ENCODE assay signal across 8 cellular contexts in genomic region chr12:130041983-130042812, GRCh38.
DNase-seq lines count a peak whose midpoint lies in the region; FAIRE-seq and TF ChIP-seq lines count a peak whose summit lies in the region.

No MANE protein-coding gene starts in this region.

- no peak overlapping the region for H3K4me2 ChIP-seq in keratinocyte (ENCODE audit: control insufficient read depth, extremely low read depth, insufficient read depth, low read depth, low read length)

- H3K27ac ChIP-seq in keratinocyte (ENCODE audit: control insufficient read depth, insufficient read depth, low read length): no peak overlapping the region
- H3K27ac ChIP-seq in effector memory CD4-positive, alpha-beta T cell (ENCODE audit: insufficient read depth, low read length, poor library complexity, severe bottlenecking): no peak overlapping the region

- no peaks in the 10 kb centered on the region for H3K4me1 ChIP-seq in keratinocyte (ENCODE audit: control insufficient read depth, extremely low read depth, insufficient read depth, low read length)
- no peaks in the 10 kb centered on the region for H3K4me1 ChIP-seq in effector memory CD4-positive, alpha-beta T cell (ENCODE audit: control insufficient read depth, insufficient read depth, low read length, poor library complexity, severe bottlenecking)

- dilution Hi-C loops in keratinocyte (cut with MboI; ENCODE audit: extremely low pct_ligation_motif_present, low sequenced_read_pairs): loop anchor here (25.0 kb wide), 1 partner anchor 295 kb away; the partner anchor contains the start of gene PIWIL1

- FAIRE-seq in D721Med (lab: Jason Lieb, UNC) (no peak), keratinocyte (lab: Jason Lieb, UNC) (no peak)

- peak; percentile 40 for TF ChIP-seq CTCF in D721Med (IDR thresholded peaks at IDR 0.05; ENCODE audit: insufficient read depth, missing control alignments)
- peak; percentile 75 to 97 (median 91) for TF ChIP-seq CTCF in keratinocyte (optimal IDR thresholded peaks at IDR 0.05 in 1 of 3, IDR thresholded peaks at IDR 0.05 in 1 of 3, conservative IDR thresholded peaks at IDR 0.05 in 1 of 3; ENCODE audit: extremely low read depth in 1 of 3, insufficient read depth in 2 of 3, low read length in 3 of 3)

- H3K27me3 ChIP-seq in keratinocyte (ENCODE audit: control insufficient read depth, extremely low read depth, insufficient read depth, low read length): peaks cover 15% of the 10 kb centered on the region
- H3K27me3 ChIP-seq in effector memory CD4-positive, alpha-beta T cell (replicated peaks; ENCODE audit: control insufficient read depth, insufficient read depth, low read length, poor library complexity, severe bottlenecking): no peaks in the 10 kb centered on the region

- no peaks in the 10 kb centered on the region for H3K79me2 ChIP-seq in keratinocyte (ENCODE audit: control insufficient read depth, insufficient read depth, low read length)

- no peak overlapping the region for H3K4me3 ChIP-seq in keratinocyte (ENCODE audit: control insufficient read depth in 2 of 3, extremely low read depth in 1 of 3, insufficient read depth in 2 of 3, low read depth in 1 of 3, low read length in 3 of 3)
- no peak overlapping the region for H3K4me3 ChIP-seq in effector memory CD4-positive, alpha-beta T cell (ENCODE audit: insufficient read depth, low read depth, low read length, poor library complexity, severe bottlenecking)

- H2AFZ ChIP-seq in keratinocyte (ENCODE audit: control insufficient read depth, low read length): no peak overlapping the region

- H3K9me3 ChIP-seq in keratinocyte (ENCODE audit: control insufficient read depth, low read depth, low read length): no peaks in the 10 kb centered on the region
- no peaks in the 10 kb centered on the region for H3K9me3 ChIP-seq in effector memory CD4-positive, alpha-beta T cell (ENCODE audit: control insufficient read depth, low read length)

- H3K9ac ChIP-seq in keratinocyte (ENCODE audit: control insufficient read depth, extremely low read depth, insufficient read depth, low read length): no peak overlapping the region

- no peaks in the 10 kb centered on the region for H3K36me3 ChIP-seq in keratinocyte (ENCODE audit: control insufficient read depth in 2 of 2, extremely low read depth in 1 of 2, insufficient read depth in 2 of 2, low read length in 2 of 2)
- H3K36me3 ChIP-seq in effector memory CD4-positive, alpha-beta T cell (ENCODE audit: control insufficient read depth, insufficient read depth, low read length): no peaks in the 10 kb centered on the region

- DNase-seq in D721Med (ENCODE audit: insufficient read length, low spot score) (peak; percentile 88), NCI-H146 treated with DMSO at 0.1 percent for 48 hours (lab: John Stamatoyannopoulos, UW; ENCODE audit: unreplicated experiment) (peak; percentile 63), keratinocyte (ENCODE audit: low read depth, low spot score) (no peak), epidermal melanocyte (ENCODE audit: insufficient read length, low spot score) (no peak), A172 (ENCODE audit: low spot score) (no peak)
- peak; percentile 46 for DNase-seq in activated naive CD4-positive, alpha-beta T cell treated with anti-CD3 and anti-CD28 coated beads, Interleukin-2, amount 50 U/mL, for 16 hours
- peak in 2 of 3 experiments; percentile 33 to 63 for DNase-seq in stimulated activated CD4-positive, alpha-beta T cell treated with anti-CD3 and anti-CD28 coated beads, TNF-alpha, amount 100 ng/mL, for 24 hours (ENCODE audit: low read depth in 3 of 3)
- no peak for DNase-seq in effector memory CD4-positive, alpha-beta T cell

- H3K9me1 ChIP-seq in keratinocyte (ENCODE audit: control insufficient read depth, extremely low read depth, insufficient read depth, low read length): no peaks in the 10 kb centered on the region

- H4K20me1 ChIP-seq in keratinocyte (ENCODE audit: control insufficient read depth, extremely low read depth, insufficient read depth, low read length): no peaks in the 10 kb centered on the region

Comparison
In these comparisons a context has a peak if more than half of its experiments do, and no peak if none do; other contexts are left out.
1. DNase-seq: peak in D721Med (single experiment), NCI-H146 treated with DMSO at 0.1 percent for 48 hours (single experiment), activated naive CD4-positive, alpha-beta T cell treated with anti-CD3 and anti-CD28 coated beads, Interleukin-2, amount 50 U/mL, for 16 hours (single experiment) and stimulated activated CD4-positive, alpha-beta T cell treated with anti-CD3 and anti-CD28 coated beads, TNF-alpha, amount 100 ng/mL, for 24 hours (2 of 3); none in keratinocyte (single experiment), epidermal melanocyte (single experiment), effector memory CD4-positive, alpha-beta T cell (0 of 3) and A172 (single experiment).